In the genomic region with DNA sequence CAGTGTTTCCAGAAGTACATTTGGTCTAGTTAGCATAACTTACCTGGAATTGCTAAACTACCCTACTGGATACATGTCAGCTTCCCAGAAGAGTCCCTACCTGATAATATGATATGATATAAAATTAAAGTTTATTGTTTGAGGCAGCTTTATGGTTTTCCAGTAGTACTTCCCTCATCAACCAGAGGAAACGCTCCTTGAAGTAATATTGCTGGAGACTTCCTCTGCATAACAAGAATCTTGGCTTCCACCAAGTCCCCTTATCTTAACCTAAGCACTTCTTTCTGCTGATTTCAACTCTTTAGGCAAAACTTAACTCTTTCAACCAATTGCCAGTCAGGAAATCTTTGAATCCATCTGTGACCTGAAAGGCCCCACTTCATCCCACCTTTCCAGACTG, we compare ENCODE assay signal across 37 cellular contexts.
DNase-seq lines count a peak whose midpoint lies in the region; FAIRE-seq and TF ChIP-seq lines count a peak whose summit lies in the region.
"Had no signal": no experiment of that assay in that cellular context is flagged by ENCODE, and none has a peak within 500 bp of the region (broad histone marks: within the 10 kb centered on the region; RNA-seq: fewer than 3 reads in every experiment).

No MANE protein-coding gene starts in this region.

- H3K36me3 ChIP-seq in endothelial cell of umbilical vein (ENCODE audit: control insufficient read depth in 2 of 2, extremely low read depth in 1 of 2, insufficient read depth in 2 of 2, low read length in 2 of 2) (no peaks in the 10 kb centered on the region), ascending aorta (no peaks in the 10 kb centered on the region)
- H3K36me3 ChIP-seq: BE2C; BLaER1; BLaER1 treated with 17β-estradiol and CSF1 and Interleukin-3, amounts not matched to agents 10 nM and 100 nM had no signal

- peaks cover 4% of the 10 kb centered on the region for H3K36me3 Mint-ChIP-seq in activated CD4-positive, alpha-beta T cell treated with anti-CD3 and anti-CD28 coated beads, Interleukin-2, amount 10 ng/mL, durations not matched to agents 24 days and 14 days (ENCODE audit: low read depth)
- H3K36me3 Mint-ChIP-seq: CD8-positive, alpha-beta T cell had no signal

- peaks cover 21% of the 10 kb centered on the region for H3K4me1 ChIP-seq in endothelial cell of umbilical vein (ENCODE audit: control insufficient read depth, extremely low read depth, insufficient read depth, low read length)
- H3K4me1 ChIP-seq in ascending aorta, result no peaks in the 10 kb centered on the region
- H3K4me1 ChIP-seq: A549, BE2C, BLaER1, Caco-2 had no signal

- no peak overlapping the region for H3K9ac ChIP-seq in endothelial cell of umbilical vein (replicated peaks; ENCODE audit: extremely low read depth, insufficient read depth, low read length)
- H3K9ac ChIP-seq: BLaER1; BLaER1 treated with 17β-estradiol and CSF1 and Interleukin-3, amounts not matched to agents 10 nM and 100 nM had no signal

- peak; percentile 33 for DNase-seq in activated CD4-positive, alpha-beta T cell treated with anti-CD3 and anti-CD28 coated beads, Interleukin-2, amount 10 ng/mL, durations not matched to agents 24 days and 14 days
- DNase-seq in activated CD4-positive, alpha-beta T cell treated with anti-CD3 and anti-CD28 coated beads for 1 hour, result no peak
- DNase-seq in choroid plexus epithelial cell (ENCODE audit: low read depth) (peak; percentile 17), dermis blood vessel endothelial cell (peak; percentile 52), endothelial cell of umbilical vein (ENCODE audit: low read depth, low spot score) (peak; percentile 62), dorsolateral prefrontal cortex (no peak), NCI-H1105 (lab: John Stamatoyannopoulos, UW) (no peak), ascending aorta (ENCODE audit: low spot score in 2 of 2) (no peak)
- DNase-seq: 8988T; ACHN; AML-193; BE2C; C1 segment of cervical spinal cord; Caco-2; Calu3; CD4-positive, alpha-beta memory T cell; CD4-positive, alpha-beta T cell; CD4-positive, CD25-positive, alpha-beta regulatory T cell; CD8-positive, alpha-beta memory T cell; CD8-positive, alpha-beta T cell; COR-L47; DMS 273 treated with DMSO at 0.1 percent for 48 hours; DMS153; DMS53; DMS79; DMS79 treated with DMSO at 0.1 percent for 48 hours; DND-41; EL had no signal

- TF ChIP-seq CTCF in choroid plexus epithelial cell (conservative IDR thresholded peaks at IDR 0.05; ENCODE audit: low read depth, low read length), result no peak
- no peak for TF ChIP-seq CTCF in endothelial cell of umbilical vein (IDR thresholded peaks at IDR 0.05; ENCODE audit: extremely low read depth in 1 of 2, insufficient read depth in 1 of 2, low read depth in 1 of 2, low read length in 2 of 2)
- TF ChIP-seq CTCF in dorsolateral prefrontal cortex (IDR thresholded peaks at IDR 0.05 in 54 of 56, conservative IDR thresholded peaks at IDR 0.05 in 2 of 56; ENCODE audit: low read depth in 1 of 56, partially characterized antibody in 56 of 56), result no peak
- no peak for TF ChIP-seq CTCF in ascending aorta (IDR thresholded peaks at IDR 0.05)

- FAIRE-seq in endothelial cell of umbilical vein (lab: Jason Lieb, UNC), result peak; percentile 18
- FAIRE-seq: A204.1, A549, D721Med had no signal

- dilution Hi-C loops in endothelial cell of umbilical vein (cut with MboI; ENCODE audit: extremely low pct_ligation_motif_present, low sequenced_read_pairs), result no loop called here

- H3K27me3 Mint-ChIP-seq in activated CD4-positive, alpha-beta T cell treated with anti-CD3 and anti-CD28 coated beads, Interleukin-2, amount 10 ng/mL, durations not matched to agents 24 days and 14 days, result no peaks in the 10 kb centered on the region
- H3K27me3 Mint-ChIP-seq: B cell; CD4-positive, alpha-beta memory T cell; CD4-positive, alpha-beta T cell; CD4-positive, CD25-positive, alpha-beta regulatory T cell had no signal

- H4K20me1 ChIP-seq in endothelial cell of umbilical vein (replicated peaks; ENCODE audit: control insufficient read depth, extremely low read depth, insufficient read depth, low read length), result no peaks in the 10 kb centered on the region
- H4K20me1 ChIP-seq: BLaER1; BLaER1 treated with 17β-estradiol and CSF1 and Interleukin-3, amounts not matched to agents 10 nM and 100 nM had no signal

- no peaks in the 10 kb centered on the region for H3K9me1 ChIP-seq in endothelial cell of umbilical vein (replicated peaks; ENCODE audit: control insufficient read depth, extremely low read depth, insufficient read depth, low read length)

- BruUV-seq in endothelial cell of umbilical vein (replicated peaks; lab: Mats Ljungman, UMichigan), result no TSS peak

- POLR2A ChIA-PET in endothelial cell of umbilical vein (lab: Charles Lee), result interaction anchor here (0.6 to 1.3 kb wide), 3 partner anchors 88 to 572 kb away, joined by 3 to 6 read pairs (median 5); no protein-coding TSS in a partner anchor

- H3K9me3 ChIP-seq in endothelial cell of umbilical vein (replicated peaks; ENCODE audit: control insufficient read depth, insufficient read depth, low read length) (no peaks in the 10 kb centered on the region), ascending aorta (peaks cover 0 to 6% of the 10 kb centered on the region in 2 donors)
- H3K9me3 ChIP-seq: A549, BE2C, Caco-2 had no signal

- peak overlapping the region; percentile 87 for H3K4me2 ChIP-seq in endothelial cell of umbilical vein (ENCODE audit: insufficient read depth, low read length)
- H3K4me2 ChIP-seq: A549, BLaER1 had no signal

- no peaks in the 10 kb centered on the region for H3K79me2 ChIP-seq in endothelial cell of umbilical vein (ENCODE audit: control insufficient read depth, insufficient read depth, low read length)

- H3K27me3 ChIP-seq in endothelial cell of umbilical vein (ENCODE audit: control insufficient read depth in 2 of 2, insufficient read depth in 2 of 2, low read length in 2 of 2) (no peaks in the 10 kb centered on the region), dorsolateral prefrontal cortex (no peaks in the 10 kb centered on the region), ascending aorta (no peaks in the 10 kb centered on the region)
- H3K27me3 ChIP-seq: BE2C; BLaER1; BLaER1 treated with 17β-estradiol and CSF1 and Interleukin-3, amounts not matched to agents 10 nM and 100 nM had no signal

- H3K4me3 Mint-ChIP-seq in activated CD4-positive, alpha-beta T cell treated with anti-CD3 and anti-CD28 coated beads, Interleukin-2, amount 10 ng/mL, durations not matched to agents 24 days and 14 days, result no peak overlapping the region
- H3K4me3 Mint-ChIP-seq: B cell; CD14-positive monocyte; CD4-positive, alpha-beta memory T cell; CD4-positive, alpha-beta T cell; CD4-positive, CD25-positive, alpha-beta regulatory T cell; CD8-positive, alpha-beta memory T cell; CD8-positive, alpha-beta T cell had no signal

- H3K27ac ChIP-seq in endothelial cell of umbilical vein (ENCODE audit: insufficient read depth, low read depth, low read length) (no peak overlapping the region), dorsolateral prefrontal cortex (no peak overlapping the region), ascending aorta (no peak overlapping the region)
- H3K27ac ChIP-seq: 22Rv1; A549; BLaER1; BLaER1 treated with 17β-estradiol and CSF1 and Interleukin-3, amounts not matched to agents 10 nM and 100 nM; C4-2B had no signal

- no peak for TF ChIP-seq POLR2A in endothelial cell of umbilical vein (IDR thresholded peaks at IDR 0.05; ENCODE audit: low read depth, low read length)

- no peak overlapping the region for H3K27ac Mint-ChIP-seq in activated CD4-positive, alpha-beta T cell treated with anti-CD3 and anti-CD28 coated beads, Interleukin-2, amount 10 ng/mL, durations not matched to agents 24 days and 14 days
- H3K27ac Mint-ChIP-seq: B cell; CD4-positive, alpha-beta T cell; CD4-positive, CD25-positive, alpha-beta regulatory T cell; CD8-positive, alpha-beta memory T cell; CD8-positive, alpha-beta T cell had no signal

- H3K4me1 Mint-ChIP-seq in activated CD4-positive, alpha-beta T cell treated with anti-CD3 and anti-CD28 coated beads, Interleukin-2, amount 10 ng/mL, durations not matched to agents 24 days and 14 days, result peaks cover 7% of the 10 kb centered on the region
- H3K4me1 Mint-ChIP-seq: B cell; CD8-positive, alpha-beta memory T cell had no signal

- CTCF ChIA-PET in endothelial cell of umbilical vein (lab: Charles Lee), result interaction anchor here (1.0 to 1.6 kb wide), 11 partner anchors 9 to 752 kb away, joined by 3 to 9 read pairs (median 4); partner anchors contain the start of gene PTGER4

- intact Hi-C loops in activated CD4-positive, alpha-beta T cell treated with anti-CD3 and anti-CD28 coated beads, Interleukin-2, amount 10 ng/mL, durations not matched to agents 24 days and 14 days (cut with micrococcal nuclease), result no loop called here
- intact Hi-C loops in endothelial cell of umbilical vein (cut with micrococcal nuclease) (loop anchor here (2.0 to 5.0 kb wide), 3 partner anchors 55 to 217 kb away; no protein-coding TSS in a partner anchor), dorsolateral prefrontal cortex (cut with DNase I) (no loop called here), ascending aorta (cut with DNase I) (no loop called here)

- H3K9me3 Mint-ChIP-seq in activated CD4-positive, alpha-beta T cell treated with anti-CD3 and anti-CD28 coated beads, Interleukin-2, amount 10 ng/mL, durations not matched to agents 24 days and 14 days, result peaks cover 19% of the 10 kb centered on the region

- no peak overlapping the region for H3K4me3 ChIP-seq in choroid plexus epithelial cell (ENCODE audit: low read depth, low read length)
- H3K4me3 ChIP-seq in endothelial cell of umbilical vein (replicated peaks in 1 of 3; ENCODE audit: insufficient read depth in 1 of 3, low read depth in 1 of 3, low read length in 3 of 3), result no peak overlapping the region
- no peak overlapping the region for H3K4me3 ChIP-seq in dorsolateral prefrontal cortex
- no peak overlapping the region for H3K4me3 ChIP-seq in ascending aorta
- H3K4me3 ChIP-seq: A549; BLaER1; BLaER1 treated with 17β-estradiol and CSF1 and Interleukin-3, amounts not matched to agents 10 nM and 100 nM had no signal

- no peak overlapping the region for H2AFZ ChIP-seq in endothelial cell of umbilical vein (ENCODE audit: low read depth, low read length)

TF ChIP-seq in endothelial cell of umbilical vein, 7 proteins besides CTCF, POLR2A, EP300 and RAD21:
- TF ChIP-seq GATA2 (IDR thresholded peaks at IDR 0.05; ENCODE audit: insufficient read depth, insufficient read length, low read depth, low read length), result peak; percentile 37
- TF ChIP-seq FOS (IDR thresholded peaks at IDR 0.05; ENCODE audit: borderline replicate concordance, insufficient read depth, low read length), result no peak
TF ChIP-seq in endothelial cell of umbilical vein: peak in this region for 1.

Comparison
In these comparisons a context has a peak if more than half of its experiments do, and no peak if none do; other contexts are left out.
1. DNase-seq: peak in activated CD4-positive, alpha-beta T cell treated with anti-CD3 and anti-CD28 coated beads, Interleukin-2, amount 10 ng/mL, durations not matched to agents 24 days and 14 days (single experiment), choroid plexus epithelial cell (single experiment), dermis blood vessel endothelial cell (single experiment) and endothelial cell of umbilical vein (single experiment); none in activated CD4-positive, alpha-beta T cell treated with anti-CD3 and anti-CD28 coated beads for 1 hour (single experiment), dorsolateral prefrontal cortex (0 of 10), NCI-H1105 (single experiment) and ascending aorta (0 of 2).